ENCODE assay signal across 8 cellular contexts in the genomic region with DNA sequence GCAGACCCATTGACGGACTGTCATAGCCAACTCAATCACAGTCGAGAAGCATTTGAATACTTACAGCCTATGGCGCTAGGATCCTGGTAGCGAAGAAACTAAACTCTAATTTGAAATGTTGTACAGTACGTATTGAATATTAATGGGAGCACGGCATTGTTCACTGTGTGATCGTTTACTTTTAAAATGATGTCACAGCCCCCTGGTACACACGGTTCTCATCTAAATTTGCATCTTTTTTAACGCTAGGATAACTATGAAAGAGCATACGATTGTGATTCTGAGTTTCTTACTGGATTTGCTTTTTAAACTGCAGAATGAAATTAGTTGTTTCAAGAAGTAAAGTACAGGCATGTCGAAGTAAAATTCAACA. TPM values are rescaled to one million over a fixed set of nuclear protein-coding genes. Genes with fewer than 3 reads are reported as not detected.
DNase-seq lines count a peak whose midpoint lies in the region; ATAC-seq, FAIRE-seq and TF ChIP-seq lines count a peak whose summit lies in the region.

No MANE protein-coding gene starts in this region.

- DNase-seq in activated CD4-positive, alpha-beta T cell treated with anti-CD3 and anti-CD28 coated beads for 36 hours, result no peak
- DNase-seq in activated CD4-positive, alpha-beta T cell treated with anti-CD3 and anti-CD28 coated beads for 4 hours, result no peak
- no peak for DNase-seq in MG63
- no peak for DNase-seq in endothelial cell of umbilical vein (ENCODE audit: low read depth, low spot score)
- no peak for DNase-seq in progenitor cell of endocrine pancreas (ENCODE audit: low spot score, unreplicated experiment)
- DNase-seq in head of caudate nucleus, result no peak
- DNase-seq in NCI-H69 (lab: John Stamatoyannopoulos, UW), result no peak

- peak overlapping the region; percentile 92 for H3K27ac Mint-ChIP-seq in activated CD4-positive, alpha-beta T cell treated with anti-CD3 and anti-CD28 coated beads for 36 hours
- peak overlapping the region; percentile 96 for H3K27ac Mint-ChIP-seq in progenitor cell of endocrine pancreas

- H3K79me2 ChIP-seq in endothelial cell of umbilical vein (ENCODE audit: control insufficient read depth, insufficient read depth, low read length), result peaks cover 27% of the 10 kb centered on the region

- dilution Hi-C loops in endothelial cell of umbilical vein (cut with MboI; ENCODE audit: extremely low pct_ligation_motif_present, low sequenced_read_pairs), result no loop called here

- no peaks in the 10 kb centered on the region for H4K20me1 ChIP-seq in endothelial cell of umbilical vein (replicated peaks; ENCODE audit: control insufficient read depth, extremely low read depth, insufficient read depth, low read length)

- H3K9me1 ChIP-seq in endothelial cell of umbilical vein (replicated peaks; ENCODE audit: control insufficient read depth, extremely low read depth, insufficient read depth, low read length), result no peaks in the 10 kb centered on the region

- ATAC-seq in activated CD4-positive, alpha-beta T cell treated with anti-CD3 and anti-CD28 coated beads for 36 hours, result peak; percentile 7
- no peak for ATAC-seq in HG02981 (IDR thresholded peaks at IDR 0.05; ENCODE audit: unreplicated experiment)

- BruUV-seq in endothelial cell of umbilical vein (replicated peaks; lab: Mats Ljungman, UMichigan), result TSS peak; percentile 72

- TF ChIP-seq CTCF in endothelial cell of umbilical vein (IDR thresholded peaks at IDR 0.05; ENCODE audit: extremely low read depth in 1 of 2, insufficient read depth in 1 of 2, low read depth in 1 of 2, low read length in 2 of 2), result no peak
- no peak for TF ChIP-seq CTCF in progenitor cell of endocrine pancreas (IDR thresholded peaks at IDR 0.05; ENCODE audit: unreplicated experiment)

- peak overlapping the region; percentile 89 for H2AFZ ChIP-seq in endothelial cell of umbilical vein (ENCODE audit: low read depth, low read length)

- peak overlapping the region; percentile 95 for H3K4me2 ChIP-seq in endothelial cell of umbilical vein (ENCODE audit: insufficient read depth, low read length)

- no peaks in the 10 kb centered on the region for H3K9me3 Mint-ChIP-seq in activated CD4-positive, alpha-beta T cell treated with anti-CD3 and anti-CD28 coated beads for 36 hours (ENCODE audit: low read depth)
- peaks cover 5% of the 10 kb centered on the region for H3K9me3 Mint-ChIP-seq in progenitor cell of endocrine pancreas (ENCODE audit: low read depth)

- H3K4me1 Mint-ChIP-seq in activated CD4-positive, alpha-beta T cell treated with anti-CD3 and anti-CD28 coated beads for 36 hours, result peaks cover 32% of the 10 kb centered on the region
- peaks cover 42% of the 10 kb centered on the region for H3K4me1 Mint-ChIP-seq in progenitor cell of endocrine pancreas (ENCODE audit: low read depth)

- peaks cover 10% of the 10 kb centered on the region for H3K36me3 Mint-ChIP-seq in activated CD4-positive, alpha-beta T cell treated with anti-CD3 and anti-CD28 coated beads for 36 hours (ENCODE audit: low read depth)
- H3K36me3 Mint-ChIP-seq in progenitor cell of endocrine pancreas (ENCODE audit: insufficient read depth), result peaks cover 5% of the 10 kb centered on the region

- H3K36me3 ChIP-seq in MG63 (no peaks in the 10 kb centered on the region), endothelial cell of umbilical vein (ENCODE audit: control insufficient read depth in 2 of 2, extremely low read depth in 1 of 2, insufficient read depth in 2 of 2, low read length in 2 of 2) (no peaks in the 10 kb centered on the region)

- POLR2A ChIA-PET in activated CD4-positive, alpha-beta T cell treated with anti-CD3 and anti-CD28 coated beads for 36 hours (lab: Charles Lee), result interaction anchor here (1.6 kb wide), 1 partner anchor 76 kb away, joined by 6 read pairs; a partner anchor contains a TSS
- POLR2A ChIA-PET in endothelial cell of umbilical vein (lab: Charles Lee), result no interaction called here

- peaks cover 1% of the 10 kb centered on the region for H3K27me3 Mint-ChIP-seq in activated CD4-positive, alpha-beta T cell treated with anti-CD3 and anti-CD28 coated beads for 36 hours
- no peaks in the 10 kb centered on the region for H3K27me3 Mint-ChIP-seq in progenitor cell of endocrine pancreas

- H3K9me3 ChIP-seq in MG63, result no peaks in the 10 kb centered on the region
- H3K9me3 ChIP-seq in endothelial cell of umbilical vein (replicated peaks; ENCODE audit: control insufficient read depth, insufficient read depth, low read length), result no peaks in the 10 kb centered on the region

- H3K9ac ChIP-seq in endothelial cell of umbilical vein (replicated peaks; ENCODE audit: extremely low read depth, insufficient read depth, low read length), result no peak overlapping the region

- H3K27me3 ChIP-seq in MG63 (no peaks in the 10 kb centered on the region), endothelial cell of umbilical vein (ENCODE audit: control insufficient read depth in 2 of 2, insufficient read depth in 2 of 2, low read length in 2 of 2) (no peaks in the 10 kb centered on the region)

- TF ChIP-seq POLR2A in endothelial cell of umbilical vein (IDR thresholded peaks at IDR 0.05; ENCODE audit: low read depth, low read length), result no peak

- H3K4me3 Mint-ChIP-seq in activated CD4-positive, alpha-beta T cell treated with anti-CD3 and anti-CD28 coated beads for 36 hours, result peak overlapping the region; percentile 93
- peak overlapping the region; percentile 97 for H3K4me3 Mint-ChIP-seq in progenitor cell of endocrine pancreas (ENCODE audit: low read depth)

- CTCF ChIA-PET in activated CD4-positive, alpha-beta T cell treated with anti-CD3 and anti-CD28 coated beads for 36 hours (lab: Charles Lee), result interaction anchor here (0.6 kb wide), 1 partner anchor 75 kb away, joined by 3 read pairs; a partner anchor contains a TSS
- CTCF ChIA-PET in endothelial cell of umbilical vein (lab: Charles Lee), result interaction anchor here (1.2 kb wide), 1 partner anchor 75 kb away, joined by 5 read pairs; a partner anchor contains a TSS

- H3K27ac ChIP-seq in endothelial cell of umbilical vein (ENCODE audit: insufficient read depth, low read depth, low read length), result no peak overlapping the region

- peaks cover 10% of the 10 kb centered on the region for H3K4me1 ChIP-seq in endothelial cell of umbilical vein (ENCODE audit: control insufficient read depth, extremely low read depth, insufficient read depth, low read length)

- intact Hi-C loops in activated CD4-positive, alpha-beta T cell treated with anti-CD3 and anti-CD28 coated beads for 36 hours (cut with DNase I, micrococcal nuclease), result loop anchor here (1.0 to 5.0 kb wide), 5 partner anchors 74 to 199 kb away; a partner anchor contains a TSS
- intact Hi-C loops in endothelial cell of umbilical vein (cut with micrococcal nuclease) (loop anchor here (1.0 to 2.0 kb wide), 2 partner anchors 75 to 401 kb away; a partner anchor contains a TSS), head of caudate nucleus (cut with DNase I) (loop anchor here (5.0 to 10.0 kb wide), 2 partner anchors 75 to 133 kb away; a partner anchor contains a TSS)

- no peak for FAIRE-seq in endothelial cell of umbilical vein (lab: Jason Lieb, UNC)

- peak overlapping the region; percentile 64 for H3K4me3 ChIP-seq in MG63
- peak overlapping the region in 2 of 3 experiments; percentile 67 to 94 for H3K4me3 ChIP-seq in endothelial cell of umbilical vein (replicated peaks in 1 of 3; ENCODE audit: insufficient read depth in 1 of 3, low read depth in 1 of 3, low read length in 3 of 3)

TF ChIP-seq in endothelial cell of umbilical vein, 7 proteins besides CTCF, POLR2A, EP300 and RAD21:
- no peak for TF ChIP-seq MYC (IDR thresholded peaks at IDR 0.05; ENCODE audit: low read depth, low read length)
- TF ChIP-seq JUN (IDR thresholded peaks at IDR 0.05; ENCODE audit: borderline replicate concordance, insufficient read depth, insufficient read length, low read depth), result no peak
- TF ChIP-seq, protein P1, sequence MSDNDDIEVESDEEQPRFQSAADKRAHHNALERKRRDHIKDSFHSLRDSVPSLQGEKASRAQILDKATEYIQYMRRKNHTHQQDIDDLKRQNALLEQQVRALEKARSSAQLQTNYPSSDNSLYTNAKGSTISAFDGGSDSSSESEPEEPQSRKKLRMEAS (IDR thresholded peaks at IDR 0.05; ENCODE audit: insufficient read depth, insufficient read length), result no peak
- no peak for TF ChIP-seq EZH2 (IDR thresholded peaks at IDR 0.05; ENCODE audit: borderline replicate concordance, low read depth, low read length, severe bottlenecking)
- no peak for TF ChIP-seq POLR2AphosphoS5 (IDR thresholded peaks at IDR 0.05; ENCODE audit: insufficient read depth, low read depth, low read length)
- no peak for TF ChIP-seq GATA2 (IDR thresholded peaks at IDR 0.05; ENCODE audit: insufficient read depth, insufficient read length, low read depth, low read length)
- TF ChIP-seq FOS (IDR thresholded peaks at IDR 0.05; ENCODE audit: borderline replicate concordance, insufficient read depth, low read length), result no peak

RNA-seq across cellular contexts. Expression of a gene that starts 0.9 kb away (rescaled TPM):
- total RNA-seq in activated CD4-positive, alpha-beta T cell treated with anti-CD3 and anti-CD28 coated beads for 36 hours, result 1 to 10 TPM; 4.7 TPM
- 4.8 TPM in 2 replicates for total RNA-seq in MG63 (2014; rRNA removed; shearing (Covaris generic); ENCODE audit: low replicate concordance)
- total RNA-seq in endothelial cell of umbilical vein (6.6 and 6.7 TPM in 2 replicates), progenitor cell of endocrine pancreas (17.4 and 18.2 TPM in 2 replicates)
- polyA plus RNA-seq in endothelial cell of umbilical vein, result 1.5 and 2.6 TPM in 2 replicates
- 1.8 and 1.9 TPM in 2 replicates for polyA plus RNA-seq in endothelial cell of umbilical vein (2011; cell fraction: cytosol; rRNA removed)
- polyA plus RNA-seq in endothelial cell of umbilical vein (2011; cell fraction: nucleus; rRNA removed), result 6.3 and 10.5 TPM in 2 replicates
- 4.3 and 6.8 TPM in 2 replicates for polyA plus RNA-seq in endothelial cell of umbilical vein (2012)
- polyA minus RNA-seq in endothelial cell of umbilical vein, result 5.8 and 7.3 TPM in 2 replicates
- polyA minus RNA-seq in endothelial cell of umbilical vein (2011; cell fraction: cytosol; rRNA and poly(A)+ RNA removed), result 3.5 TPM
- 9.7 and 15.1 TPM in 2 replicates for polyA minus RNA-seq in endothelial cell of umbilical vein (2011; cell fraction: nucleus; rRNA and poly(A)+ RNA removed)
